Comparison of ENCODE assay signal across 7 cellular contexts in genomic region chr1:202615223-202615500, GRCh38.
DNase-seq lines count a peak whose midpoint lies in the region; ATAC-seq and TF ChIP-seq lines count a peak whose summit lies in the region.
"Not testable (repeated sequence)": the region's sequence is repeated elsewhere in the genome, so short reads cannot be mapped to it uniquely, and the experiment has no call there.

No MANE protein-coding gene starts in this region.

- not testable (repeated sequence) for H3K18ac ChIP-seq in mesendoderm (ENCODE audit: low read length)

- H3K27me3 ChIP-seq in Peyer's patch; mesendoderm (ENCODE audit: insufficient read depth, low read length, poor library complexity): not testable (repeated sequence)
- H3K27me3 ChIP-seq in heart left ventricle = peaks cover 0 to 45% (median 0%) of the 10 kb centered on the region in 9 donors

- not testable (repeated sequence) for H3K4me2 ChIP-seq in mesendoderm (ENCODE audit: low read length)

- not testable (repeated sequence) for TF ChIP-seq CTCF in Peyer's patch (IDR thresholded peaks at IDR 0.05); brain (conservative IDR thresholded peaks at IDR 0.05); heart left ventricle (IDR thresholded peaks at IDR 0.05)

- peaks cover 14% of the 10 kb centered on the region for H3K36me3 Mint-ChIP-seq in brain

- intact Hi-C loops in heart left ventricle (cut with DNase I) = not testable (repeated sequence)
- intact Hi-C loops in posterior vena cava (cut with DNase I) = loop anchor here in 1 of 2 donors (1.0 kb wide), 1 partner anchor 44 kb away; no protein-coding TSS in a partner anchor

- not testable (repeated sequence) for H3K9ac ChIP-seq in mesendoderm (ENCODE audit: low read length)

- not testable (repeated sequence) for H2BK15ac ChIP-seq in mesendoderm (replicated peaks; ENCODE audit: low read depth)

- not testable (repeated sequence) for DNase-seq in Peyer's patch; heart left ventricle; mesendoderm; stimulated activated naive CD8-positive, alpha-beta T cell treated with anti-CD3 and anti-CD28 coated beads, Interleukin-15, amount 100 ng/mL, for 72 hours
- DNase-seq in posterior vena cava (ENCODE audit: low spot score) = peak; percentile 63

- not testable (repeated sequence) for H3K4ac ChIP-seq in mesendoderm (ENCODE audit: low read depth, low read length)

- WGBS in heart left ventricle, 4 donors = 41 to 67% (median 45%) methylated on average over 1 of the region's 1 CpG
- WGBS in mesendoderm (ENCODE audit: extremely low coverage, insufficient coverage, low lambda C conversion rate) = no CpG with 5 or more reads among the region's 1 CpG

- not testable (repeated sequence) for H4K5ac ChIP-seq in mesendoderm (ENCODE audit: low read length)

- H2AK5ac ChIP-seq in mesendoderm (ENCODE audit: low read length) = not testable (repeated sequence)

- H3K4me1 ChIP-seq in Peyer's patch (peaks cover 0 to 24% (median 16%) of the 10 kb centered on the region in 4 donors), heart left ventricle (peaks cover 4 to 54% (median 28%) of the 10 kb centered on the region in 12 donors)
- not testable (repeated sequence) for H3K4me1 ChIP-seq in mesendoderm (ENCODE audit: control insufficient read depth, low read depth, low read length)

- not testable (repeated sequence) for H3K79me1 ChIP-seq in mesendoderm (ENCODE audit: low read length)

- H3K9me3 Mint-ChIP-seq in brain = peaks cover 0 to 11% (median under 1%) of the 10 kb centered on the region in 5 experiments
- H3K9me3 Mint-ChIP-seq in stimulated activated naive CD8-positive, alpha-beta T cell treated with anti-CD3 and anti-CD28 coated beads, Interleukin-15, amount 100 ng/mL, for 72 hours = not testable (repeated sequence)

- H3K27ac ChIP-seq in Peyer's patch = peak overlapping the region in 3 of 4 donors; percentile 19 to 49 (median 35)
- H3K27ac ChIP-seq in heart left ventricle = peak overlapping the region in 11 of 12 donors; percentile 4 to 89 (median 69)
- H3K27ac ChIP-seq in mesendoderm (ENCODE audit: low read depth, low read length) = not testable (repeated sequence)

- H2BK5ac ChIP-seq in mesendoderm (ENCODE audit: low read length) = not testable (repeated sequence)

- H3K56ac ChIP-seq in mesendoderm (ENCODE audit: low read length) = peak overlapping the region; percentile 25

- not testable (repeated sequence) for H3K23ac ChIP-seq in mesendoderm (ENCODE audit: low read length)

- not testable (repeated sequence) for H3K27me3 Mint-ChIP-seq in brain
- peaks cover 40% of the 10 kb centered on the region for H3K27me3 Mint-ChIP-seq in stimulated activated naive CD8-positive, alpha-beta T cell treated with anti-CD3 and anti-CD28 coated beads, Interleukin-15, amount 100 ng/mL, for 72 hours

- H3K4me3 ChIP-seq in Peyer's patch; heart left ventricle; mesendoderm (ENCODE audit: low read length): not testable (repeated sequence)

- H3K9me3 ChIP-seq in Peyer's patch, heart left ventricle: not testable (repeated sequence)

- not testable (repeated sequence) for TF ChIP-seq POLR2A in Peyer's patch (IDR thresholded peaks at IDR 0.05); heart left ventricle (IDR thresholded peaks at IDR 0.05)

- H3K79me2 ChIP-seq in mesendoderm (ENCODE audit: control insufficient read depth, insufficient read depth, low read length) = not testable (repeated sequence)

- not testable (repeated sequence) for H3K36me3 ChIP-seq in Peyer's patch; heart left ventricle; mesendoderm (ENCODE audit: control insufficient read depth, insufficient read depth, low read length)

- H4K8ac ChIP-seq in mesendoderm (ENCODE audit: low read depth, low read length) = not testable (repeated sequence)

- not testable (repeated sequence) for H3K4me3 Mint-ChIP-seq in brain
- H3K4me3 Mint-ChIP-seq in stimulated activated naive CD8-positive, alpha-beta T cell treated with anti-CD3 and anti-CD28 coated beads, Interleukin-15, amount 100 ng/mL, for 72 hours = peak overlapping the region in 1 of 2 donors; percentile 61

- H2BK120ac ChIP-seq in mesendoderm (ENCODE audit: low read depth, low read length) = not testable (repeated sequence)

- peak overlapping the region in 4 of 5 experiments; percentile 22 to 65 (median 60) for H3K27ac Mint-ChIP-seq in brain
- not testable (repeated sequence) for H3K27ac Mint-ChIP-seq in stimulated activated naive CD8-positive, alpha-beta T cell treated with anti-CD3 and anti-CD28 coated beads, Interleukin-15, amount 100 ng/mL, for 72 hours

- H3K4me1 Mint-ChIP-seq in brain = peaks cover 49% of the 10 kb centered on the region
- peaks cover 40% of the 10 kb centered on the region for H3K4me1 Mint-ChIP-seq in stimulated activated naive CD8-positive, alpha-beta T cell treated with anti-CD3 and anti-CD28 coated beads, Interleukin-15, amount 100 ng/mL, for 72 hours

- peak; percentile 13 for ATAC-seq in GM21381 (IDR thresholded peaks at IDR 0.05; ENCODE audit: unreplicated experiment)
- peak in 3 of 4 donors; percentile 19 to 21 (median 20) for ATAC-seq in heart left ventricle
- peak; percentile 31 for ATAC-seq in stimulated activated naive CD8-positive, alpha-beta T cell treated with anti-CD3 and anti-CD28 coated beads, Interleukin-15, amount 100 ng/mL, for 72 hours
